Comparison of ENCODE assay signal across 7 cellular contexts in the genomic region with DNA sequence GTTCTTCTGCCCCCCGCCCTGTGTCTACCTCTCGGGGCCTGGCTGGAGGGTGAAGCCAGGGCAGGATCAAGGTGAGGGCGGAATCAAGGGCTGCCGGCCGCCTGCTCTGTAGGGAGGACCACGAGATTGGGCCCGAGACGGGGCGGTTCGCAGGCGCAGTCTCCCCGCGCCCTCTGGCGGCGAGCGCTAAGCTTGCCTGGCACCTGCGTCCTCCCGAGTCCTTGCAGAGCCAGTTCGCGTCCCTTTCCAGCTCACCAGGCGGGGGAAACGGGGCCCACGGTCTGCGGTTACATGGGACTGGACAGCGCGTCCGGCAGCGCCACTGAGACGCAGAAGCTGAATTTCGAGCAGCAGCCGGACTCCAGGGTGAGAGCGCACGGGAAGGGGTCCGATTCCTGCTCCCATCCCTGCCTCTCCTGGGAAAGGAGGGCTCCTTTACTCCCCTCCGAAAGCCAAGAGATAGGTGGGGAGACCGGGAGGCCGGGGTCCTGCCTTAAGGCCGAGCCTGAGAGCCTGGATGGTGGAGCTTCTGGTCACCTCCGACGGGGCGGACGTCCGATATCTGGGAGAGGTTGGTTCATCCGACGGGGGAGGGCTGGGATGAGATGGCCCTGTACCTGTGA. TPM values are rescaled to one million over a fixed set of nuclear protein-coding genes. Genes with fewer than 3 reads are reported as not detected.
DNase-seq lines count a peak whose midpoint lies in the region; ATAC-seq and TF ChIP-seq lines count a peak whose summit lies in the region.

No MANE protein-coding gene starts in this region.

- H3K27me3 Mint-ChIP-seq in mesothelial cell of epicardium (ENCODE audit: low read depth), result peaks cover 24% of the 10 kb centered on the region
- H3K27me3 Mint-ChIP-seq in stimulated activated memory B cell treated with anti-CD40 and anti-IgM and Interleukin-4, amounts not matched to agents 10 μg/mL and 1 μg/mL and 100 μg/mL, for 72 hours, result peaks cover 93% of the 10 kb centered on the region

- peak; percentile 65 for ATAC-seq in stimulated activated memory B cell treated with anti-CD40 and anti-IgM and Interleukin-4, amounts not matched to agents 10 μg/mL and 1 μg/mL and 100 μg/mL, for 72 hours
- ATAC-seq in GM21619 (IDR thresholded peaks at IDR 0.05; ENCODE audit: unreplicated experiment), result no peak

- no peaks in the 10 kb centered on the region for H3K36me3 Mint-ChIP-seq in mesothelial cell of epicardium
- no peaks in the 10 kb centered on the region for H3K36me3 Mint-ChIP-seq in stimulated activated memory B cell treated with anti-CD40 and anti-IgM and Interleukin-4, amounts not matched to agents 10 μg/mL and 1 μg/mL and 100 μg/mL, for 72 hours

- no peaks in the 10 kb centered on the region for H3K4me1 Mint-ChIP-seq in mesothelial cell of epicardium
- H3K4me1 Mint-ChIP-seq in stimulated activated memory B cell treated with anti-CD40 and anti-IgM and Interleukin-4, amounts not matched to agents 10 μg/mL and 1 μg/mL and 100 μg/mL, for 72 hours, result peaks cover 24% of the 10 kb centered on the region

- no peaks in the 10 kb centered on the region for H3K9me3 Mint-ChIP-seq in mesothelial cell of epicardium
- no peaks in the 10 kb centered on the region for H3K9me3 Mint-ChIP-seq in stimulated activated memory B cell treated with anti-CD40 and anti-IgM and Interleukin-4, amounts not matched to agents 10 μg/mL and 1 μg/mL and 100 μg/mL, for 72 hours

- DNase-seq in NCI-H1694 (lab: John Stamatoyannopoulos, UW) (peak; percentile 9), dermis blood vessel endothelial cell (peak; percentile 75), mesothelial cell of epicardium (ENCODE audit: low spot score in 2 of 2, unreplicated experiment in 2 of 2) (peak; percentile 38 to 70)
- peak; percentile 83 for DNase-seq in activated CD4-positive, alpha-beta T cell treated with anti-CD3 and anti-CD28 coated beads for 48 hours

- H3K27ac Mint-ChIP-seq in mesothelial cell of epicardium, result no peak overlapping the region
- no peak overlapping the region for H3K27ac Mint-ChIP-seq in stimulated activated memory B cell treated with anti-CD40 and anti-IgM and Interleukin-4, amounts not matched to agents 10 μg/mL and 1 μg/mL and 100 μg/mL, for 72 hours

- TF ChIP-seq CTCF in GM12874 (IDR thresholded peaks at IDR 0.05; ENCODE audit: insufficient read depth, low read depth, low read length), result peak; percentile 96
- peak; percentile 78 for TF ChIP-seq CTCF in mesothelial cell of epicardium (IDR thresholded peaks at IDR 0.05; ENCODE audit: unreplicated experiment)

- H3K4me3 Mint-ChIP-seq in mesothelial cell of epicardium, result no peak overlapping the region
- H3K4me3 Mint-ChIP-seq in stimulated activated memory B cell treated with anti-CD40 and anti-IgM and Interleukin-4, amounts not matched to agents 10 μg/mL and 1 μg/mL and 100 μg/mL, for 72 hours, result no peak overlapping the region

RNA-seq across cellular contexts. Expression of a gene that starts 3.6 kb away (rescaled TPM):
- total RNA-seq in dermis blood vessel endothelial cell (0.09 and 0.17 TPM in 2 replicates), mesothelial cell of epicardium (0.11 TPM in 1 of 3 replicates, not detected in the others)

RNA-seq across cellular contexts. Expression of a gene that starts 5.1 kb away (rescaled TPM):
- not detected in 2 replicates for total RNA-seq in dermis blood vessel endothelial cell
- not detected in 3 replicates for total RNA-seq in mesothelial cell of epicardium

RNA-seq across cellular contexts. Expression of a gene that starts 36.5 kb away (rescaled TPM):
- total RNA-seq in dermis blood vessel endothelial cell, result 41.5 and 79.3 TPM in 2 replicates
- total RNA-seq in mesothelial cell of epicardium, result 44.3 to 46.7 TPM (median 46.7 TPM) in 3 replicates

RNA-seq across cellular contexts. Expression of a gene that starts 51.3 kb away (rescaled TPM):
- total RNA-seq in dermis blood vessel endothelial cell (23.3 and 26.2 TPM in 2 replicates), mesothelial cell of epicardium (25.6 to 27.2 TPM (median 26.7 TPM) in 3 replicates)

RNA-seq across cellular contexts. Expression of a gene that starts 57.3 kb away (rescaled TPM):
- total RNA-seq in dermis blood vessel endothelial cell (0.70 and 2.0 TPM in 2 replicates), mesothelial cell of epicardium (not detected in 3 replicates)

Comparison
In these comparisons a context has a peak if more than half of its experiments do, and no peak if none do; other contexts are left out.
1. DNase-seq: peak in every context shown above with its lines; median percentile 83 in activated CD4-positive, alpha-beta T cell treated with anti-CD3 and anti-CD28 coated beads for 48 hours; 75 in dermis blood vessel endothelial cell; 54 in mesothelial cell of epicardium; 9 in NCI-H1694.